ENCODE assay signal across 1 cellular context in genomic region chr12:53625946-53626701, GRCh38.
TF ChIP-seq lines count a peak whose summit lies in the region.

Gene ATF7 (minus strand): TSS chr12:53626382. CDS start chr12:53601000, 25,382 bp downstream.

TF ChIP-seq in HEK293, 187 proteins besides CTCF, POLR2A, EP300 and RAD21 (continued from another document and continues in another):
- TF ChIP-seq OSR2 (tag by site-specific recombination; IDR thresholded peaks at IDR 0.05): peak; percentile 33; the same call in 1 of the 2 replicates
- TF ChIP-seq ZNF785 (tag by site-specific recombination; IDR thresholded peaks at IDR 0.05): no peak; the same call in 1 of the 2 replicates
- peak; percentile 97 for TF ChIP-seq KLF17 (tag by site-specific recombination; IDR thresholded peaks at IDR 0.05)
- TF ChIP-seq ZNF510 (tag by site-specific recombination; IDR thresholded peaks at IDR 0.05; ENCODE audit: insufficient replicate concordance): no peak
- no peak for TF ChIP-seq FEZF1 (tag by site-specific recombination; IDR thresholded peaks at IDR 0.05)
- peak; percentile 71 for TF ChIP-seq ZNF76 (tag by site-specific recombination; IDR thresholded peaks at IDR 0.05; ENCODE audit: borderline replicate concordance, low read depth)
- TF ChIP-seq ZNF239 (tag by site-specific recombination; IDR thresholded peaks at IDR 0.05): no peak
- TF ChIP-seq ZBTB11 (tag by site-specific recombination; conservative IDR thresholded peaks at IDR 0.05; ENCODE audit: low read depth): no peak
- no peak for TF ChIP-seq ZNF521 (tag by site-specific recombination; IDR thresholded peaks at IDR 0.05)
- TF ChIP-seq ZNF776 (tag by site-specific recombination; IDR thresholded peaks at IDR 0.05; ENCODE audit: borderline replicate concordance): no peak
- no peak for TF ChIP-seq TCF7L2 (IDR thresholded peaks at IDR 0.05; ENCODE audit: borderline replicate concordance, low read depth, low read length)
- TF ChIP-seq, protein P1, sequence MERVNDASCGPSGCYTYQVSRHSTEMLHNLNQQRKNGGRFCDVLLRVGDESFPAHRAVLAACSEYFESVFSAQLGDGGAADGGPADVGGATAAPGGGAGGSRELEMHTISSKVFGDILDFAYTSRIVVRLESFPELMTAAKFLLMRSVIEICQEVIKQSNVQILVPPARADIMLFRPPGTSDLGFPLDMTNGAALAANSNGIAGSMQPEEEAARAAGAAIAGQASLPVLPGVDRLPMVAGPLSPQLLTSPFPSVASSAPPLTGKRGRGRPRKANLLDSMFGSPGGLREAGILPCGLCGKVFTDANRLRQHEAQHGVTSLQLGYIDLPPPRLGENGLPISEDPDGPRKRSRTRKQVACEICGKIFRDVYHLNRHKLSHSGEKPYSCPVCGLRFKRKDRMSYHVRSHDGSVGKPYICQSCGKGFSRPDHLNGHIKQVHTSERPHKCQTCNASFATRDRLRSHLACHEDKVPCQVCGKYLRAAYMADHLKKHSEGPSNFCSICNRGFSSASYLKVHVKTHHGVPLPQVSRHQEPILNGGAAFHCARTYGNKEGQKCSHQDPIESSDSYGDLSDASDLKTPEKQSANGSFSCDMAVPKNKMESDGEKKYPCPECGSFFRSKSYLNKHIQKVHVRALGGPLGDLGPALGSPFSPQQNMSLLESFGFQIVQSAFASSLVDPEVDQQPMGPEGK (tag by site-specific recombination; IDR thresholded peaks at IDR 0.05): peak; percentile 100
- peak; percentile 91 for TF ChIP-seq SP7 (tag by site-specific recombination; IDR thresholded peaks at IDR 0.05)
- no peak; the same call in 1 of the 2 replicates for TF ChIP-seq ZSCAN16 (tag by site-specific recombination; IDR thresholded peaks at IDR 0.05)
- TF ChIP-seq ZNF223 (tag by site-specific recombination; IDR thresholded peaks at IDR 0.05): no peak
- TF ChIP-seq PRDM1 (tag by site-specific recombination; IDR thresholded peaks at IDR 0.05): peak; percentile 73
- no peak; the same call in 1 of the 2 replicates for TF ChIP-seq ZNF423 (tag by site-specific recombination; IDR thresholded peaks at IDR 0.05)
- TF ChIP-seq, protein P2, sequence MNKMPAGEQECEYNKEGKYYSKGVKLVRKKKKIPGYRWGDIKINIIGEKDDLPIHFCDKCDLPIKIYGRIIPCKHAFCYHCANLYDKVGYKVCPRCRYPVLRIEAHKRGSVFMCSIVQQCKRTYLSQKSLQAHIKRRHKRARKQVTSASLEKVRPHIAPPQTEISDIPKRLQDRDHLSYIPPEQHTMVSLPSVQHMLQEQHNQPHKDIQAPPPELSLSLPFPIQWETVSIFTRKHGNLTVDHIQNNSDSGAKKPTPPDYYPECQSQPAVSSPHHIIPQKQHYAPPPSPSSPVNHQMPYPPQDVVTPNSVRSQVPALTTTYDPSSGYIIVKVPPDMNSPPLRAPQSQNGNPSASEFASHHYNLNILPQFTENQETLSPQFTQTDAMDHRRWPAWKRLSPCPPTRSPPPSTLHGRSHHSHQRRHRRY (tag by site-specific recombination; IDR thresholded peaks at IDR 0.05): no peak
- TF ChIP-seq ZNF302 (tag by site-specific recombination; IDR thresholded peaks at IDR 0.05; ENCODE audit: low read depth): no peak
- no peak for TF ChIP-seq GLI4 (tag by site-specific recombination; IDR thresholded peaks at IDR 0.05)
- peak; percentile 71 for TF ChIP-seq SCRT2 (tag by site-specific recombination; IDR thresholded peaks at IDR 0.05)
- no peak for TF ChIP-seq ZNF211 (tag by site-specific recombination; IDR thresholded peaks at IDR 0.05; ENCODE audit: low read depth)
- TF ChIP-seq ZNF132 (tag by site-specific recombination; IDR thresholded peaks at IDR 0.05; ENCODE audit: borderline replicate concordance): no peak
- 0 out of 2 replicates have a peak, but pooled peaks have one; percentile 43 for TF ChIP-seq KLF9 (tag by site-specific recombination; IDR thresholded peaks at IDR 0.05; ENCODE audit: low read depth)
- peak; percentile 23 for TF ChIP-seq ZEB2 (tag by site-specific recombination; IDR thresholded peaks at IDR 0.05)
- no peak for TF ChIP-seq ZNF654 (tag by site-specific recombination; IDR thresholded peaks at IDR 0.05; ENCODE audit: low read depth)
- no peak for TF ChIP-seq ZNF530 (tag by site-specific recombination; IDR thresholded peaks at IDR 0.05; ENCODE audit: low read depth)
- no peak for TF ChIP-seq ZNF792 (tag by site-specific recombination; IDR thresholded peaks at IDR 0.05)
- TF ChIP-seq TRIM28 (IDR thresholded peaks at IDR 0.05; ENCODE audit: borderline replicate concordance, low read length): no peak
- no peak for TF ChIP-seq ZNF214 (tag by site-specific recombination; IDR thresholded peaks at IDR 0.05; ENCODE audit: borderline replicate concordance)
- peak; percentile 100 for TF ChIP-seq SP2 (tag by site-specific recombination; IDR thresholded peaks at IDR 0.05)
- TF ChIP-seq IKZF3 (tag by site-specific recombination; IDR thresholded peaks at IDR 0.05): peak; percentile 88
- no peak for TF ChIP-seq ZNF311 (tag by site-specific recombination; IDR thresholded peaks at IDR 0.05; ENCODE audit: borderline replicate concordance)
- TF ChIP-seq, protein P3, sequence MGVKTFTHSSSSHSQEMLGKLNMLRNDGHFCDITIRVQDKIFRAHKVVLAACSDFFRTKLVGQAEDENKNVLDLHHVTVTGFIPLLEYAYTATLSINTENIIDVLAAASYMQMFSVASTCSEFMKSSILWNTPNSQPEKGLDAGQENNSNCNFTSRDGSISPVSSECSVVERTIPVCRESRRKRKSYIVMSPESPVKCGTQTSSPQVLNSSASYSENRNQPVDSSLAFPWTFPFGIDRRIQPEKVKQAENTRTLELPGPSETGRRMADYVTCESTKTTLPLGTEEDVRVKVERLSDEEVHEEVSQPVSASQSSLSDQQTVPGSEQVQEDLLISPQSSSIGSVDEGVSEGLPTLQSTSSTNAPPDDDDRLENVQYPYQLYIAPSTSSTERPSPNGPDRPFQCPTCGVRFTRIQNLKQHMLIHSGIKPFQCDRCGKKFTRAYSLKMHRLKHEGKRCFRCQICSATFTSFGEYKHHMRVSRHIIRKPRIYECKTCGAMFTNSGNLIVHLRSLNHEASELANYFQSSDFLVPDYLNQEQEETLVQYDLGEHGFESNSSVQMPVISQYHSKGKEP (tag by site-specific recombination; IDR thresholded peaks at IDR 0.05): no peak
- TF ChIP-seq ZBTB8A (tag by site-specific recombination; IDR thresholded peaks at IDR 0.05): peak; percentile 46
- no peak for TF ChIP-seq ZNF426 (tag by site-specific recombination; IDR thresholded peaks at IDR 0.05)
- TF ChIP-seq ZNF514 (tag by site-specific recombination; IDR thresholded peaks at IDR 0.05): no peak
- TF ChIP-seq ZNF404 (tag by site-specific recombination; IDR thresholded peaks at IDR 0.05): no peak
- no peak for TF ChIP-seq ZNF274 (IDR thresholded peaks at IDR 0.05; ENCODE audit: low read length)
- no peak for TF ChIP-seq ZNF274 (tag by site-specific recombination; IDR thresholded peaks at IDR 0.05; ENCODE audit: borderline replicate concordance)
- TF ChIP-seq ZNF341 (tag by site-specific recombination; IDR thresholded peaks at IDR 0.05; ENCODE audit: low read depth): peak; percentile 95
- TF ChIP-seq ZNF146 (tag by site-specific recombination; IDR thresholded peaks at IDR 0.05): no peak
- no peak for TF ChIP-seq ZNF623 (tag by site-specific recombination; IDR thresholded peaks at IDR 0.05)
- peak; percentile 72; the same call in 1 of the 2 replicates for TF ChIP-seq BCL11A (tag by site-specific recombination; IDR thresholded peaks at IDR 0.05; ENCODE audit: low read depth)
- 0 out of 2 replicates have a peak, but pooled peaks have one; percentile 70 for TF ChIP-seq ZFP69B (tag by site-specific recombination; IDR thresholded peaks at IDR 0.05)
- no peak for TF ChIP-seq ZNF48 (tag by site-specific recombination; IDR thresholded peaks at IDR 0.05)
- no peak for TF ChIP-seq ZNF114 (tag by site-specific recombination; IDR thresholded peaks at IDR 0.05)
- no peak for TF ChIP-seq ZNF433 (tag by site-specific recombination; IDR thresholded peaks at IDR 0.05; ENCODE audit: low read depth)
- TF ChIP-seq ZNF266 (tag by site-specific recombination; IDR thresholded peaks at IDR 0.05; ENCODE audit: low read depth): no peak
- no peak for TF ChIP-seq ZNF513 (tag by site-specific recombination; IDR thresholded peaks at IDR 0.05)
- TF ChIP-seq, protein P4, sequence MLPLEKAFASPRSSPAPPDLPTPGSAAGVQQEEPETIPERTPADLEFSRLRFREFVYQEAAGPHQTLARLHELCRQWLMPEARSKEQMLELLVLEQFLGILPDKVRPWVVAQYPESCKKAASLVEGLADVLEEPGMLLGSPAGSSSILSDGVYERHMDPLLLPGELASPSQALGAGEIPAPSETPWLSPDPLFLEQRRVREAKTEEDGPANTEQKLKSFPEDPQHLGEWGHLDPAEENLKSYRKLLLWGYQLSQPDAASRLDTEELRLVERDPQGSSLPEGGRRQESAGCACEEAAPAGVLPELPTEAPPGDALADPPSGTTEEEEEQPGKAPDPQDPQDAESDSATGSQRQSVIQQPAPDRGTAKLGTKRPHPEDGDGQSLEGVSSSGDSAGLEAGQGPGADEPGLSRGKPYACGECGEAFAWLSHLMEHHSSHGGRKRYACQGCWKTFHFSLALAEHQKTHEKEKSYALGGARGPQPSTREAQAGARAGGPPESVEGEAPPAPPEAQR (tag by site-specific recombination; IDR thresholded peaks at IDR 0.05): no peak
- TF ChIP-seq ZNF354C (tag by site-specific recombination; IDR thresholded peaks at IDR 0.05; ENCODE audit: borderline replicate concordance, low read depth): no peak
- no peak for TF ChIP-seq GLI2 (tag by site-specific recombination; IDR thresholded peaks at IDR 0.05; ENCODE audit: borderline replicate concordance, low read depth)
- TF ChIP-seq MZF1 (tag by site-specific recombination; IDR thresholded peaks at IDR 0.05; ENCODE audit: borderline replicate concordance): no peak
- TF ChIP-seq ZNF112 (tag by site-specific recombination; IDR thresholded peaks at IDR 0.05): no peak
- peak; percentile 98 for TF ChIP-seq GLIS2 (tag by site-specific recombination; IDR thresholded peaks at IDR 0.05)
- no peak for TF ChIP-seq ZNF555 (tag by site-specific recombination; conservative IDR thresholded peaks at IDR 0.05)
- peak; percentile 94 for TF ChIP-seq ZNF501 (tag by site-specific recombination; IDR thresholded peaks at IDR 0.05)
- TF ChIP-seq HOXA7 (CRISPR knock-in tag; IDR thresholded peaks at IDR 0.05; ENCODE audit: borderline replicate concordance): no peak
- peak; percentile 62 for TF ChIP-seq ZIC2 (tag by site-specific recombination; IDR thresholded peaks at IDR 0.05)
- TF ChIP-seq, protein P5, sequence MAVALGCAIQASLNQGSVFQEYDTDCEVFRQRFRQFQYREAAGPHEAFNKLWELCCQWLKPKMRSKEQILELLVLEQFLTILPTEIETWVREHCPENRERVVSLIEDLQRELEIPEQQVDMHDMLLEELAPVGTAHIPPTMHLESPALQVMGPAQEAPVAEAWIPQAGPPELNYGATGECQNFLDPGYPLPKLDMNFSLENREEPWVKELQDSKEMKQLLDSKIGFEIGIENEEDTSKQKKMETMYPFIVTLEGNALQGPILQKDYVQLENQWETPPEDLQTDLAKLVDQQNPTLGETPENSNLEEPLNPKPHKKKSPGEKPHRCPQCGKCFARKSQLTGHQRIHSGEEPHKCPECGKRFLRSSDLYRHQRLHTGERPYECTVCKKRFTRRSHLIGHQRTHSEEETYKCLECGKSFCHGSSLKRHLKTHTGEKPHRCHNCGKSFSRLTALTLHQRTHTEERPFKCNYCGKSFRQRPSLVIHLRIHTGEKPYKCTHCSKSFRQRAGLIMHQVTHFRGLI (tag by site-specific recombination; IDR thresholded peaks at IDR 0.05): peak; percentile 50; the same call in 1 of the 2 replicates
